ENCODE assay signal across 8 cellular contexts in the genomic region with DNA sequence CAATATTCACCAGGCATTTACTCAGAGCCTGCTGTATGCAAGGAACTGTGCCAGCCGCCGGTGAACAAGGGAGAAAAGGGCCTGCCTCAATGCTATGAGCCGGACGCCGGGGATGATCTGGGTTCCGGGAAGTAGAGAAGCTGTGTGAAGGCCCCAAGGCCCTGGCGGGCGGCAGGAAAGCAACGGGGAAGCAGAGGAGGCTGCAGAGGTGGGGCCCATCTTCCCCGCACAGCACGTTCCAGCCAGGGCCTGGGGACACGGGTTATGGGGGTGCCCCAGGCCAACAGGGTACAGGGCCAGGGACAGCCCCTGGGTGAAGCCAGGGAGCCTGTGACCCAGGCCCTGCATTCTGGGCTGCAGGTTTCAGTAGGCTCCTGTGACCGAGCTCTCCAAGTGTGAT.
"Had no signal": no experiment of that assay in that cellular context is flagged by ENCODE, and none has a peak within 500 bp of the region (broad histone marks: within the 10 kb centered on the region; RNA-seq: fewer than 3 reads in every experiment).

No MANE protein-coding gene starts in this region.

- H3K9me3 Mint-ChIP-seq: IgD-negative memory B cell had no signal

- H2AFZ ChIP-seq: GM23338 had no signal

- H3K27ac ChIP-seq: HL-60, KMS-11 had no signal

- DNase-seq: KBM-7 had no signal

- H3K27me3 Mint-ChIP-seq: IgD-negative memory B cell had no signal

- H3K9me3 ChIP-seq: HAP-1 had no signal

- ATAC-seq: GM23338, HCT116, HepG2 had no signal

- H3K4me3 ChIP-seq: GM23338, HAP-1 had no signal

- H3K27ac Mint-ChIP-seq: GM23338, IgD-negative memory B cell had no signal

- H3K4me2 ChIP-seq: GM23338, KMS-11 had no signal

- H3K4me3 Mint-ChIP-seq: GM23338, IgD-negative memory B cell had no signal

- H3K9ac ChIP-seq: KMS-11 had no signal

- H3K4me1 ChIP-seq: HAP-1 had no signal

- H3K36me3 ChIP-seq: HAP-1 had no signal
